15 cellular contexts compared by ENCODE assay signal in genomic region chr9:91374939-91375338, GRCh38.
A peak's percentile ranks its signal among the peaks of the same experiment; 100 is the strongest.
DNase-seq lines count a peak whose midpoint lies in the region; ATAC-seq and TF ChIP-seq lines count a peak whose summit lies in the region.
"Had no signal": no experiment of that assay in that cellular context is flagged by ENCODE, and none has a peak within 500 bp of the region (broad histone marks: within the 10 kb centered on the region; RNA-seq: fewer than 3 reads in every experiment).

No MANE protein-coding gene starts in this region.

- no peak overlapping the region for H3K4me3 ChIP-seq in AG09309 (ENCODE audit: control insufficient read depth, low read depth, low read length)
- no peak overlapping the region for H3K4me3 ChIP-seq in HFF-Myc (replicated peaks; ENCODE audit: low read depth, low read length)
- H3K4me3 ChIP-seq in astrocyte of the cerebellum (ENCODE audit: low read depth, low read length) = no peak overlapping the region
- H3K4me3 ChIP-seq: breast epithelium, prostate gland had no signal

- TF ChIP-seq CTCF in AG09309 (IDR thresholded peaks at IDR 0.05; ENCODE audit: control insufficient read depth, insufficient read depth, low read depth, low read length, missing control alignments) (no peak), HFF-Myc (IDR thresholded peaks at IDR 0.05; ENCODE audit: low read depth, low read length, missing control alignments) (no peak), astrocyte of the cerebellum (IDR thresholded peaks at IDR 0.05; ENCODE audit: low read depth, low read length, missing control alignments) (no peak)

- ATAC-seq in HG03196 (IDR thresholded peaks at IDR 0.05; ENCODE audit: unreplicated experiment) (no peak), GM21786 (IDR thresholded peaks at IDR 0.05; ENCODE audit: unreplicated experiment) (no peak)
- ATAC-seq: left colon had no signal

- DNase-seq in AG09309 (ENCODE audit: low read depth) (peak; percentile 91), HFF-Myc (ENCODE audit: extremely low read depth, low read depth) (peak; percentile 44), astrocyte of the cerebellum (ENCODE audit: low read depth) (peak; percentile 85), hepatic stellate cell (ENCODE audit: low spot score) (peak; percentile 40), anterior cingulate cortex (lab: John Stamatoyannopoulos, UW) (no peak), NCI-H748 (lab: John Stamatoyannopoulos, UW; ENCODE audit: unreplicated experiment) (no peak)
- DNase-seq: COR-L47, KG1, left colon, NCI-H187 treated with DMSO at 0.1 percent for 48 hours, NCI-H524 treated with DMSO at 0.1 percent for 48 hours had no signal

- in situ Hi-C loops in astrocyte of the cerebellum (cut with HindIII; ENCODE audit: low sequenced_read_pairs) = no loop called here

Comparison
In these comparisons a context has a peak if more than half of its experiments do, and no peak if none do; other contexts are left out.
1. DNase-seq: peak in AG09309 (single experiment), HFF-Myc (single experiment), astrocyte of the cerebellum (single experiment) and hepatic stellate cell (single experiment); none in anterior cingulate cortex (0 of 58) and NCI-H748 (single experiment).